8 cellular contexts compared by ENCODE assay signal in genomic region chr1:211133393-211133840, GRCh38. TPM values are rescaled to one million over a fixed set of nuclear protein-coding genes. Genes with fewer than 3 reads are reported as not detected.
DNase-seq lines count a peak whose midpoint lies in the region; ATAC-seq, FAIRE-seq and TF ChIP-seq lines count a peak whose summit lies in the region.

No MANE protein-coding gene starts in this region.

- peak overlapping the region; percentile 74 for H3K4me3 Mint-ChIP-seq in activated T-cell treated with anti-CD3 and anti-CD28 coated beads, Interleukin-2, amount 50 U/mL, for 4 hours

- peaks cover 58% of the 10 kb centered on the region for H3K27me3 ChIP-seq in foreskin keratinocyte

- H3K36me3 Mint-ChIP-seq in activated T-cell treated with anti-CD3 and anti-CD28 coated beads, Interleukin-2, amount 50 U/mL, for 4 hours (ENCODE audit: insufficient read depth) = no peaks in the 10 kb centered on the region

- no peaks in the 10 kb centered on the region for H3K4me1 ChIP-seq in foreskin keratinocyte

- no peak for TF ChIP-seq CTCF in foreskin keratinocyte (conservative IDR thresholded peaks at IDR 0.05)

- peaks cover 61% of the 10 kb centered on the region for H3K27me3 Mint-ChIP-seq in activated T-cell treated with anti-CD3 and anti-CD28 coated beads, Interleukin-2, amount 50 U/mL, for 4 hours (ENCODE audit: low read depth)

- ATAC-seq in activated T-cell treated with anti-CD3 and anti-CD28 coated beads, Interleukin-2, amount 50 U/mL, for 4 hours = peak; percentile 44 to 56
- ATAC-seq in foreskin keratinocyte (peak; percentile 12), HG03439 (IDR thresholded peaks at IDR 0.05; ENCODE audit: unreplicated experiment) (no peak)

- H3K4me1 Mint-ChIP-seq in activated T-cell treated with anti-CD3 and anti-CD28 coated beads, Interleukin-2, amount 50 U/mL, for 4 hours (ENCODE audit: low read depth) = peaks cover 7% of the 10 kb centered on the region

- H3K27ac ChIP-seq in foreskin keratinocyte = no peak overlapping the region

- no peak for FAIRE-seq in HTR-8/SVneo (lab: Jason Lieb, UNC)

- no peaks in the 10 kb centered on the region for H3K9me3 Mint-ChIP-seq in activated T-cell treated with anti-CD3 and anti-CD28 coated beads, Interleukin-2, amount 50 U/mL, for 4 hours

- peak; percentile 59 for DNase-seq in DMS153 treated with DMSO at 0.1 percent for 48 hours (lab: John Stamatoyannopoulos, UW; ENCODE audit: unreplicated experiment)
- peak; percentile 34 for DNase-seq in HTR-8/SVneo (ENCODE audit: insufficient read length, low spot score)
- peak; percentile 22 for DNase-seq in activated T-cell treated with anti-CD3 and anti-CD28 coated beads, Interleukin-2, amount 50 U/mL, for 4 hours
- no peak for DNase-seq in foreskin keratinocyte
- peak; percentile 44 for DNase-seq in occipital lobe (lab: John Stamatoyannopoulos, UW)
- no peak for DNase-seq in GF-D8 (lab: John Stamatoyannopoulos, UW)
- DNase-seq in middle frontal gyrus (ENCODE audit: extremely low spot score, low spot score) = no peak

RNA-seq across cellular contexts. Expression of gene KCNH1, which starts 0.5 kb away (rescaled TPM):
- not detected for total RNA-seq in activated T-cell treated with anti-CD3 and anti-CD28 coated beads, Interleukin-2, amount 50 U/mL, for 4 hours
- total RNA-seq in foreskin keratinocyte (not detected in 2 replicates), occipital lobe (5.1 TPM)
- polyA plus RNA-seq in foreskin keratinocyte = not detected in 2 replicates

Comparison
In these comparisons a context has a peak if more than half of its experiments do, and no peak if none do; other contexts are left out.
1. DNase-seq: peak in DMS153 treated with DMSO at 0.1 percent for 48 hours (single experiment), HTR-8/SVneo (single experiment), activated T-cell treated with anti-CD3 and anti-CD28 coated beads, Interleukin-2, amount 50 U/mL, for 4 hours (single experiment) and occipital lobe (single experiment); none in foreskin keratinocyte (0 of 2), GF-D8 (single experiment) and middle frontal gyrus (single experiment).